In genomic region chr6:53426544-53427270, GRCh38 we compare ENCODE assay signal across 10 cellular contexts.
DNase-seq lines count a peak whose midpoint lies in the region; ATAC-seq and TF ChIP-seq lines count a peak whose summit lies in the region.
"Had no signal": no experiment of that assay in that cellular context is flagged by ENCODE, and none has a peak within 500 bp of the region (broad histone marks: within the 10 kb centered on the region; RNA-seq: fewer than 3 reads in every experiment).

No MANE protein-coding gene starts in this region.

- H3K27ac ChIP-seq in PC-3 (ENCODE audit: low read length) (no peak overlapping the region), upper lobe of right lung (no peak overlapping the region), RWPE1 (no peak overlapping the region)
- H3K27ac ChIP-seq: HL-60 had no signal

- H2AFZ ChIP-seq in PC-3 (ENCODE audit: low read length): no peak overlapping the region

- H3K79me2 ChIP-seq in PC-3 (ENCODE audit: low read length): no peaks in the 10 kb centered on the region

- H3K4me3 ChIP-seq in PC-3 (ENCODE audit: low read length) (no peak overlapping the region), upper lobe of right lung (no peak overlapping the region)

- H3K9me3 ChIP-seq in PC-3 (ENCODE audit: low read length): no peaks in the 10 kb centered on the region
- no peaks in the 10 kb centered on the region for H3K9me3 ChIP-seq in upper lobe of right lung

- no peaks in the 10 kb centered on the region for H3K36me3 ChIP-seq in PC-3 (ENCODE audit: low read depth, low read length)
- H3K36me3 ChIP-seq in upper lobe of right lung: no peaks in the 10 kb centered on the region

- ATAC-seq in GM18505 (IDR thresholded peaks at IDR 0.05; ENCODE audit: unreplicated experiment): peak; percentile 88
- peak; percentile 87 for ATAC-seq in GM19438 (IDR thresholded peaks at IDR 0.05; ENCODE audit: low read depth, unreplicated experiment)
- peak; percentile 78 for ATAC-seq in HG02943 (IDR thresholded peaks at IDR 0.05; ENCODE audit: low read depth, unreplicated experiment)
- no peak for ATAC-seq in PC-3
- no peak for ATAC-seq in upper lobe of right lung

- POLR2A ChIA-PET in PC-3 (lab: Charles Lee; ENCODE audit: unreplicated experiment): no interaction called here
- POLR2A ChIA-PET in RWPE1 (lab: Yijun Ruan, JAX; ENCODE audit: low non-redundant PET): no interaction called here

- no peak overlapping the region for H3K9ac ChIP-seq in PC-3 (ENCODE audit: low read length)

- no peak for TF ChIP-seq POLR2A in GM18505 (IDR thresholded peaks at IDR 0.05; ENCODE audit: borderline replicate concordance, extremely low read depth, insufficient read depth, insufficient read length)

- TF ChIP-seq CTCF in PC-3 (conservative IDR thresholded peaks at IDR 0.05; ENCODE audit: low read depth, low read length): no peak
- TF ChIP-seq CTCF in upper lobe of right lung (IDR thresholded peaks at IDR 0.05): no peak
- TF ChIP-seq CTCF in RWPE1 (conservative IDR thresholded peaks at IDR 0.05; ENCODE audit: low read depth): no peak

- no peak overlapping the region for H3K4me2 ChIP-seq in PC-3 (ENCODE audit: low read length)

- H3K9me2 ChIP-seq in PC-3 (replicated peaks; ENCODE audit: low read length): no peaks in the 10 kb centered on the region

- H3K4me1 ChIP-seq in PC-3 (ENCODE audit: insufficient read depth, low read length) (no peaks in the 10 kb centered on the region), upper lobe of right lung (no peaks in the 10 kb centered on the region)

- DNase-seq in PC-3 (peak; percentile 18), upper lobe of right lung (no peak), medulla oblongata (ENCODE audit: extremely low spot score) (no peak), D341Med (ENCODE audit: low spot score) (no peak), RWPE1 (ENCODE audit: low spot score) (no peak)
- DNase-seq: NCI-H2081 treated with DMSO at 0.1 percent for 48 hours had no signal

- CTCF ChIA-PET in PC-3 (lab: Charles Lee) (no interaction called here), RWPE1 (lab: Yijun Ruan, JAX) (no interaction called here)

- no peaks in the 10 kb centered on the region for H3F3A ChIP-seq in PC-3 (ENCODE audit: low read length, unreplicated experiment)

- intact Hi-C loops in PC-3 (cut with micrococcal nuclease): no loop called here
- intact Hi-C loops in upper lobe of right lung (cut with DNase I): no loop called here

- H3K27me3 ChIP-seq in PC-3 (ENCODE audit: low read length) (no peaks in the 10 kb centered on the region), upper lobe of right lung (no peaks in the 10 kb centered on the region)

- H4K20me1 ChIP-seq in PC-3 (ENCODE audit: low read length): no peaks in the 10 kb centered on the region

- BruUV-seq in PC-3 (replicated peaks; lab: Mats Ljungman, UMichigan): no TSS peak

Comparison
In these comparisons a context has a peak if more than half of its experiments do, and no peak if none do; other contexts are left out.
1. ATAC-seq: peak in GM18505 (single experiment), GM19438 (single experiment) and HG02943 (single experiment); none in PC-3 (single experiment) and upper lobe of right lung (single experiment).